21 cellular contexts compared by ENCODE assay signal in the genomic region with DNA sequence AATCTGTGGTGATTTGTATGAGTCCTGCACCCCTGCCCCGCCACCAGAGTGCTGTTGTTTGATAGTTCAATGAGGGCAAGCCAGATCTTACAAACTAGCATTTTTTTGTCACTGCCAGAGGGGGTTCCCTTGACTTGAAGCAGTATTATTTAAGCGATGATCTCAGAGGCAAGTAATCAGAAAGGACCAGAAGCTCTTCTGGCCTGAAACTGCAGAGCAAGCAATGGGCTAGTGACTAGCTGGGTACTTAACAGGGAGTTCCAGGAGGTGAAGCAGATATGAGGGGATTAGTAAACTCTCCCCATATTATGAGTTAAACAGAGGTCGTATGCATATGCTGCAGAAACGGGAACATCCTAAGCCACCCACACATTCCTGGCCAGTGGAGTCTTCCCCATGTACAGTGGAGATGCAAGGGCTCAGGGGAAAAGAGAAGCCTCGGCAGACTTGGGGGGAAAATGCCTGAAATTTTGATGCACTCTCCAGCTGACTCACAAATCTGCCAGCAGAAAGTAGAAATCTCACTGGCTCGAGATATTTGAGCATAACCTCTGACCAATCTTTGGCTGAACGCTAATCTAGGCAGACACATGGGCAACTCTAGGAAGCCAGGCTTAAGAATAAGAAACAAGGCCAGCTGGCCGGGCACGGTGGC. TPM values are rescaled to one million over a fixed set of nuclear protein-coding genes. Genes with fewer than 3 reads are reported as not detected.
A peak's percentile ranks its signal among the peaks of the same experiment; 100 is the strongest.
DNase-seq lines count a peak whose midpoint lies in the region; ATAC-seq and TF ChIP-seq lines count a peak whose summit lies in the region.
"Had no signal": no experiment of that assay in that cellular context is flagged by ENCODE, and none has a peak within 500 bp of the region (broad histone marks: within the 10 kb centered on the region; RNA-seq: fewer than 3 reads in every experiment).

No MANE protein-coding gene starts in this region.

- no peaks in the 10 kb centered on the region for H3K9me3 ChIP-seq in SJCRH30 (replicated peaks)
- no peaks in the 10 kb centered on the region for H3K9me3 ChIP-seq in osteoblast (ENCODE audit: low read depth, low read length)
- H3K9me3 ChIP-seq in thyroid gland: no peaks in the 10 kb centered on the region
- no peaks in the 10 kb centered on the region for H3K9me3 ChIP-seq in body of pancreas
- H3K9me3 ChIP-seq: BE2C, SJSA1 had no signal

- no peak overlapping the region for H3K4me2 ChIP-seq in osteoblast (ENCODE audit: insufficient read depth, low read length)

- peaks cover 2% of the 10 kb centered on the region for H3K4me1 ChIP-seq in SJCRH30
- H3K4me1 ChIP-seq in osteoblast (ENCODE audit: insufficient read depth, low read length): peaks cover 5% of the 10 kb centered on the region
- no peaks in the 10 kb centered on the region for H3K4me1 ChIP-seq in thyroid gland
- peaks cover 18% of the 10 kb centered on the region for H3K4me1 ChIP-seq in body of pancreas
- H3K4me1 ChIP-seq: BE2C, SJSA1 had no signal

- DNase-seq in CD1c-positive myeloid dendritic cell (ENCODE audit: extremely low spot score) (peak; percentile 60), SJCRH30 (peak; percentile 22 to 46), osteoblast (ENCODE audit: insufficient read length, low spot score, missing footprints) (peak; percentile 61), thyroid gland (no peak), body of pancreas (no peak)
- DNase-seq: BE2C; CD4-positive, alpha-beta memory T cell; DMS153; GDM1; GOT3; KBM-7; NCI-H1417; NCI-H187; NCI-H345; NCI-H526 had no signal

- TF ChIP-seq POLR2A in thyroid gland (IDR thresholded peaks at IDR 0.05) (no peak), body of pancreas (IDR thresholded peaks at IDR 0.05) (no peak)

- H3K27ac ChIP-seq in SJCRH30: no peak overlapping the region
- H3K27ac ChIP-seq in osteoblast (ENCODE audit: low read depth, low read length): no peak overlapping the region
- no peak overlapping the region for H3K27ac ChIP-seq in thyroid gland
- H3K27ac ChIP-seq in body of pancreas: no peak overlapping the region
- H3K27ac ChIP-seq: SJSA1 had no signal

- H3K27me3 ChIP-seq in SJCRH30 (no peaks in the 10 kb centered on the region), osteoblast (ENCODE audit: insufficient read depth, low read length) (no peaks in the 10 kb centered on the region), thyroid gland (no peaks in the 10 kb centered on the region), body of pancreas (no peaks in the 10 kb centered on the region)
- H3K27me3 ChIP-seq: BE2C had no signal

- WGBS in thyroid gland, 2 donors: 70 to 76% methylated on average over 9 of the region's 9 CpGs
- 70 to 89% methylated on average over 9 of the region's 9 CpGs for whole genome bisulfite sequencing in body of pancreas, 2 donors

- H3K79me2 ChIP-seq in osteoblast (ENCODE audit: insufficient read depth, low read length): no peaks in the 10 kb centered on the region

- H3K27ac Mint-ChIP-seq in dendritic cell treated with granulocyte-macrophage colony-stimulating factor and Interleukin-4, amounts not matched to agents 40 ng/mL and 50 ng/mL, for 4 days: peak overlapping the region; percentile 62

- H2AFZ ChIP-seq in osteoblast (ENCODE audit: low read length): no peak overlapping the region

- H3K36me3 Mint-ChIP-seq in dendritic cell treated with granulocyte-macrophage colony-stimulating factor and Interleukin-4, amounts not matched to agents 40 ng/mL and 50 ng/mL, for 4 days (ENCODE audit: low read depth): no peaks in the 10 kb centered on the region

- no peak for ATAC-seq in HG03196 (IDR thresholded peaks at IDR 0.05; ENCODE audit: unreplicated experiment)
- no peak for ATAC-seq in GM19455 (IDR thresholded peaks at IDR 0.05; ENCODE audit: unreplicated experiment)
- ATAC-seq in body of pancreas: no peak
- ATAC-seq: Panc1 had no signal

- H3K4me3 ChIP-seq in SJCRH30: no peak overlapping the region
- no peak overlapping the region for H3K4me3 ChIP-seq in osteoblast (ENCODE audit: insufficient read depth, low read length)
- no peak overlapping the region for H3K4me3 ChIP-seq in thyroid gland (replicated peaks in 1 of 3)
- no peak overlapping the region for H3K4me3 ChIP-seq in body of pancreas
- H3K4me3 ChIP-seq: SJSA1 had no signal

- H3K4me1 Mint-ChIP-seq in dendritic cell treated with granulocyte-macrophage colony-stimulating factor and Interleukin-4, amounts not matched to agents 40 ng/mL and 50 ng/mL, for 4 days (ENCODE audit: low read depth): peaks cover 32% of the 10 kb centered on the region

- intact Hi-C loops in dendritic cell treated with granulocyte-macrophage colony-stimulating factor and Interleukin-4, amounts not matched to agents 40 ng/mL and 50 ng/mL, for 4 days (cut with micrococcal nuclease): no loop called here
- intact Hi-C loops in thyroid gland (cut with DNase I): no loop called here
- intact Hi-C loops in body of pancreas (cut with DNase I): no loop called here

- no peak for TF ChIP-seq CTCF in osteoblast (IDR thresholded peaks at IDR 0.05; ENCODE audit: extremely low read depth, low read depth, low read length)
- no peak for TF ChIP-seq CTCF in thyroid gland (IDR thresholded peaks at IDR 0.05)
- TF ChIP-seq CTCF in body of pancreas (IDR thresholded peaks at IDR 0.05): no peak

- no peaks in the 10 kb centered on the region for H3K36me3 ChIP-seq in SJCRH30
- H3K36me3 ChIP-seq in osteoblast (ENCODE audit: insufficient read depth, low read length): no peaks in the 10 kb centered on the region
- H3K36me3 ChIP-seq in thyroid gland: no peaks in the 10 kb centered on the region
- H3K36me3 ChIP-seq in body of pancreas (replicated peaks in 1 of 2; ENCODE audit: insufficient read depth in 1 of 2, low read depth in 2 of 2): no peaks in the 10 kb centered on the region
- H3K36me3 ChIP-seq: BE2C, SJSA1 had no signal

- peaks cover 11% of the 10 kb centered on the region for H3K9me3 Mint-ChIP-seq in dendritic cell treated with granulocyte-macrophage colony-stimulating factor and Interleukin-4, amounts not matched to agents 40 ng/mL and 50 ng/mL, for 4 days
- H3K9me3 Mint-ChIP-seq: CD4-positive, alpha-beta memory T cell had no signal

- H3K4me3 Mint-ChIP-seq in dendritic cell treated with granulocyte-macrophage colony-stimulating factor and Interleukin-4, amounts not matched to agents 40 ng/mL and 50 ng/mL, for 4 days: peak overlapping the region; percentile 15
- H3K4me3 Mint-ChIP-seq: CD4-positive, alpha-beta memory T cell had no signal

- peaks cover under 1% of the 10 kb centered on the region for H3K27me3 Mint-ChIP-seq in dendritic cell treated with granulocyte-macrophage colony-stimulating factor and Interleukin-4, amounts not matched to agents 40 ng/mL and 50 ng/mL, for 4 days
- H3K27me3 Mint-ChIP-seq: CD4-positive, alpha-beta memory T cell had no signal

- H4K20me1 ChIP-seq in osteoblast (ENCODE audit: insufficient read depth, low read length): no peaks in the 10 kb centered on the region

RNA-seq across cellular contexts. Expression of a gene that starts 8.3 kb away (rescaled TPM):
- total RNA-seq in SJCRH30 (2014; rRNA removed; shearing (Covaris generic)): 14.3 and 16.1 TPM in 2 replicates
- 13.8 and 16.3 TPM in 2 replicates for total RNA-seq in osteoblast
- 1 to 10 TPM; 1.2 to 7.9 (median 2.2) TPM for total RNA-seq in thyroid gland
- 10 to 100 TPM in 1 of 2 donors, 1 to 10 TPM in 1; 7.0 to 13.8 TPM for total RNA-seq in body of pancreas
- total RNA-seq: A172 had no signal

Comparison
In these comparisons a context has a peak if more than half of its experiments do, and no peak if none do; other contexts are left out.
1. DNase-seq: peak in CD1c-positive myeloid dendritic cell (single experiment), SJCRH30 (2 of 2) and osteoblast (single experiment); none in thyroid gland (0 of 2) and body of pancreas (0 of 4).